ENCODE assay signal across 12 cellular contexts in genomic region chr15:69762373-69763148, GRCh38.
DNase-seq lines count a peak whose midpoint lies in the region; ATAC-seq and TF ChIP-seq lines count a peak whose summit lies in the region.
"Had no signal": no experiment of that assay in that cellular context is flagged by ENCODE, and none has a peak within 500 bp of the region (broad histone marks: within the 10 kb centered on the region; RNA-seq: fewer than 3 reads in every experiment).

No MANE protein-coding gene starts in this region.

- no peak overlapping the region for H3K18ac ChIP-seq in IMR-90 (ENCODE audit: low read depth, low read length)

- no peak for TF ChIP-seq CTCF in SK-N-SH (IDR thresholded peaks at IDR 0.05)
- TF ChIP-seq CTCF in IMR-90 (conservative IDR thresholded peaks at IDR 0.05; ENCODE audit: low read depth, low read length) = 0 out of 2 replicates have a peak, but pooled peaks have one; percentile 14
- TF ChIP-seq CTCF in SU-DHL-6 (IDR thresholded peaks at IDR 0.05; ENCODE audit: insufficient read depth, low read length, poor library complexity, severe bottlenecking) = peak; percentile 16

- H3K27me3 ChIP-seq in SK-N-SH (ENCODE audit: insufficient read depth) = no peaks in the 10 kb centered on the region
- H3K27me3 ChIP-seq in IMR-90 (ENCODE audit: control insufficient read depth, insufficient read depth, low read length) = peaks cover 3% of the 10 kb centered on the region
- no peaks in the 10 kb centered on the region for H3K27me3 ChIP-seq in SU-DHL-6 (ENCODE audit: low read length)

- no peak overlapping the region for H3K23ac ChIP-seq in IMR-90 (ENCODE audit: low read depth, low read length)

- peaks cover 7% of the 10 kb centered on the region for H3K9me1 ChIP-seq in IMR-90 (ENCODE audit: insufficient read depth, low read length)

- no peak overlapping the region for H4K91ac ChIP-seq in IMR-90 (ENCODE audit: insufficient read depth, low read depth, low read length)

- peak overlapping the region; percentile 19; the same call in 1 of the 2 replicates for H3K4ac ChIP-seq in IMR-90 (ENCODE audit: low read depth, low read length)

- POLR2A ChIA-PET in SK-N-SH (lab: Yijun Ruan, JAX) = no interaction called here
- POLR2A ChIA-PET in IMR-90 (lab: Charles Lee; ENCODE audit: unreplicated experiment) = no interaction called here

- no peaks in the 10 kb centered on the region for H3K79me2 ChIP-seq in SK-N-SH (ENCODE audit: insufficient read depth)
- no peaks in the 10 kb centered on the region for H3K79me2 ChIP-seq in SU-DHL-6 (ENCODE audit: insufficient read depth, low read length)

- H2AK9ac ChIP-seq in IMR-90 (replicated peaks; ENCODE audit: low read depth, low read length, poor library complexity) = no peak overlapping the region

- no peak overlapping the region for H2BK5ac ChIP-seq in IMR-90 (ENCODE audit: low read depth, low read length, poor library complexity, severe bottlenecking)

- H3K9me2 ChIP-seq in SK-N-SH (no peaks in the 10 kb centered on the region), SU-DHL-6 (replicated peaks; ENCODE audit: insufficient read depth, low read length) (no peaks in the 10 kb centered on the region)

- no peak overlapping the region; the same call in 1 of the 2 replicates for H2AK5ac ChIP-seq in IMR-90 (ENCODE audit: low read depth, low read length)

- H3K9ac ChIP-seq in SK-N-SH = no peak overlapping the region
- no peak overlapping the region for H3K9ac ChIP-seq in IMR-90 (ENCODE audit: low read depth, low read length)
- no peak overlapping the region for H3K9ac ChIP-seq in SU-DHL-6 (ENCODE audit: low read length)
- H3K9ac ChIP-seq: BLaER1 had no signal

- no peak overlapping the region for H3K14ac ChIP-seq in IMR-90 (replicated peaks; ENCODE audit: low read depth, low read length)

- H3K4me3 ChIP-seq in SK-N-SH (ENCODE audit: low read depth in 2 of 2, low read length in 1 of 2) (no peak overlapping the region), IMR-90 (ENCODE audit: insufficient read depth, low read depth, low read length) (no peak overlapping the region), SU-DHL-6 (ENCODE audit: insufficient read depth, low read length, poor library complexity, severe bottlenecking) (no peak overlapping the region)
- H3K4me3 ChIP-seq: BLaER1 had no signal

- 69% methylated on average over 6 of the region's 6 CpGs for WGBS in SK-N-SH (ENCODE audit: low lambda C conversion rate)
- WGBS in IMR-90 (ENCODE audit: extremely low coverage in 2 of 2, insufficient read length in 1 of 2), 2 experiments = no CpG with 5 or more reads among the region's 6 CpGs

- dilution Hi-C loops in IMR-90 (cut with HindIII; ENCODE audit: low sequenced_read_pairs, unreplicated experiment) = no loop called here

- H3K4me2 ChIP-seq in SK-N-SH = no peak overlapping the region
- no peak overlapping the region for H3K4me2 ChIP-seq in IMR-90 (ENCODE audit: low read depth, low read length)
- H3K4me2 ChIP-seq in SU-DHL-6 (ENCODE audit: low read depth, low read length, poor library complexity, severe bottlenecking) = no peak overlapping the region
- H3K4me2 ChIP-seq: BLaER1 had no signal

- H3K36me3 ChIP-seq in SK-N-SH (replicated peaks in 1 of 2; ENCODE audit: control insufficient read depth in 1 of 2, insufficient read depth in 2 of 2, low read length in 1 of 2) = no peaks in the 10 kb centered on the region
- no peaks in the 10 kb centered on the region for H3K36me3 ChIP-seq in IMR-90 (ENCODE audit: control insufficient read depth, insufficient read depth, low read length)
- no peaks in the 10 kb centered on the region for H3K36me3 ChIP-seq in SU-DHL-6 (ENCODE audit: low read length)
- H3K36me3 ChIP-seq: BLaER1 had no signal

- ATAC-seq in SK-N-SH treated with all-trans-retinoic acid at 6 μM for 48 hours (no peak), IMR-90 (ENCODE audit: low read depth) (no peak), HG03139 (IDR thresholded peaks at IDR 0.05; ENCODE audit: unreplicated experiment) (no peak)

- no peak overlapping the region for H2AFZ ChIP-seq in SK-N-SH (ENCODE audit: low read depth)
- no peak overlapping the region for H2AFZ ChIP-seq in IMR-90 (replicated peaks; ENCODE audit: low read length, poor library complexity)
- no peak overlapping the region for H2AFZ ChIP-seq in SU-DHL-6 (ENCODE audit: low read depth, low read length, severe bottlenecking)

- 0 out of 3 replicates have a peak overlapping the region, but pooled peaks have one; percentile 23 for H2BK15ac ChIP-seq in IMR-90 (ENCODE audit: low read depth, low read length)

- no peak overlapping the region; a peak in 1 of 4 replicates for H4K8ac ChIP-seq in IMR-90 (ENCODE audit: low read depth in 2 of 2, low read length in 2 of 2)

- H3K79me1 ChIP-seq in IMR-90 (ENCODE audit: low read depth in 1 of 2, low read length in 2 of 2) = no peaks in the 10 kb centered on the region

- H4K20me1 ChIP-seq in SK-N-SH (ENCODE audit: insufficient read depth) (no peaks in the 10 kb centered on the region), IMR-90 (ENCODE audit: insufficient read depth, low read length) (peaks cover 4% of the 10 kb centered on the region; the same call in 1 of the 2 replicates), SU-DHL-6 (ENCODE audit: low read depth, low read length) (no peaks in the 10 kb centered on the region)

- H3K4me1 ChIP-seq in SK-N-SH (ENCODE audit: control insufficient read depth in 1 of 2, insufficient read depth in 2 of 2, low read depth in 1 of 2, low read length in 1 of 2) (peaks cover 5 to 8% of the 10 kb centered on the region in 2 experiments; a peak in 2 of 4 replicates), IMR-90 (ENCODE audit: control insufficient read depth, insufficient read depth, low read length) (peaks cover 12% of the 10 kb centered on the region)

- intact Hi-C loops in IMR-90 (cut with micrococcal nuclease) = loop anchor here (10.0 kb wide), 1 partner anchor 332 kb away; the partner anchor contains the start of gene TLE3

- in situ Hi-C loops in IMR-90 (cut with MboI; ENCODE audit: low sequenced_read_pairs) = no loop called here

- no peak overlapping the region for H2BK20ac ChIP-seq in IMR-90 (ENCODE audit: low read depth, low read length)

- no TSS peak for BruUV-seq in IMR-90 (replicated peaks; lab: Mats Ljungman, UMichigan)

- CTCF ChIA-PET in SK-N-SH (lab: Yijun Ruan, JAX) (interaction anchor here (1.1 kb wide), 3 partner anchors 19 to 284 kb away, joined by 3 to 4 read pairs (median 3); no protein-coding TSS in a partner anchor), IMR-90 (lab: Yijun Ruan, JAX) (no interaction called here)

- H3K9me3 ChIP-seq in SK-N-SH = no peaks in the 10 kb centered on the region
- peaks cover 1% of the 10 kb centered on the region for H3K9me3 ChIP-seq in IMR-90 (ENCODE audit: control insufficient read depth, insufficient read depth, low read length)
- no peaks in the 10 kb centered on the region for H3K9me3 ChIP-seq in SU-DHL-6 (ENCODE audit: insufficient read depth, low read length)

- no peak overlapping the region for H3K56ac ChIP-seq in IMR-90 (ENCODE audit: extremely low read depth, insufficient read depth, low read length)

- H4K5ac ChIP-seq in IMR-90 (ENCODE audit: low read depth, low read length) = no peak overlapping the region

- DNase-seq in SK-N-SH (peak; percentile 29), IMR-90 (no peak), left kidney (ENCODE audit: low read depth, low spot score) (peak; percentile 75), NCI-H1092 treated with DMSO at 0.1 percent for 48 hours (lab: John Stamatoyannopoulos, UW) (no peak), NCI-H774 (lab: John Stamatoyannopoulos, UW) (no peak)
- DNase-seq: anterior cingulate cortex; foreskin melanocyte; stimulated activated CD4-positive, alpha-beta T cell treated with anti-CD3 and anti-CD28 coated beads, Interleukin-4, amount 100 ng/mL, for 1 hour had no signal

- H3F3A ChIP-seq in SK-N-SH (replicated peaks; ENCODE audit: insufficient read depth) = peaks cover 12% of the 10 kb centered on the region
- no peaks in the 10 kb centered on the region for H3F3A ChIP-seq in SU-DHL-6 (ENCODE audit: insufficient read depth)

- no peak for TF ChIP-seq EP300 in SK-N-SH (IDR thresholded peaks at IDR 0.05; ENCODE audit: borderline replicate concordance in 1 of 2, low read depth in 1 of 2, low read length in 1 of 2)

- H3K27ac ChIP-seq in SK-N-SH (ENCODE audit: low read depth in 2 of 2, low read length in 1 of 2) = no peak overlapping the region
- H3K27ac ChIP-seq in IMR-90 (ENCODE audit: insufficient read depth, low read length) = no peak overlapping the region
- H3K27ac ChIP-seq in SU-DHL-6 (ENCODE audit: low read depth, low read length) = no peak overlapping the region
- H3K27ac ChIP-seq: BLaER1 had no signal

- no peak for TF ChIP-seq POLR2A in IMR-90 (IDR thresholded peaks at IDR 0.05; ENCODE audit: low read depth, low read length)

- no peak overlapping the region for H2BK120ac ChIP-seq in IMR-90 (ENCODE audit: low read depth, low read length)

- TF ChIP-seq RAD21 in SK-N-SH (IDR thresholded peaks at IDR 0.05; ENCODE audit: low read length) (peak; percentile 56; the same call in 1 of the 2 replicates), IMR-90 (IDR thresholded peaks at IDR 0.05; ENCODE audit: low read length) (peak; percentile 23; the same call in 1 of the 2 replicates)

TF ChIP-seq in SK-N-SH, 30 proteins besides CTCF, POLR2A, EP300 and RAD21:
- TF ChIP-seq SMC3 (IDR thresholded peaks at IDR 0.05; ENCODE audit: low read depth, low read length) (0 out of 2 replicates have a peak, but pooled peaks have one; percentile 6), FOXM1 (IDR thresholded peaks at IDR 0.05; ENCODE audit: low read depth) (no peak)

TF ChIP-seq in SK-N-SH treated with all-trans-retinoic acid at 6 μM for 48 hours, 23 proteins besides CTCF, POLR2A, EP300 and RAD21:
- TF ChIP-seq PPARA (CRISPR knock-in tag; IDR thresholded peaks at IDR 0.05; ENCODE audit: borderline replicate concordance) (no peak), ZFP3 (CRISPR knock-in tag; IDR thresholded peaks at IDR 0.05) (no peak), ISL1 (CRISPR knock-in tag; IDR thresholded peaks at IDR 0.05) (no peak)

TF ChIP-seq in IMR-90, 13 proteins besides CTCF, POLR2A, EP300 and RAD21:
- TF ChIP-seq NFE2L2 (IDR thresholded peaks at IDR 0.05; ENCODE audit: low read depth, low read length) = no peak
- TF ChIP-seq SMC3 (IDR thresholded peaks at IDR 0.05; ENCODE audit: low read depth, low read length) = 0 out of 2 replicates have a peak, but pooled peaks have one; percentile 3

Comparison
In these comparisons a context has a peak if more than half of its experiments do, and no peak if none do; other contexts are left out.
1. DNase-seq: peak in SK-N-SH (single experiment) and left kidney (single experiment); none in IMR-90 (single experiment), NCI-H1092 treated with DMSO at 0.1 percent for 48 hours (single experiment) and NCI-H774 (single experiment).